8 cellular contexts compared by ENCODE assay signal in genomic region chr4:119299221-119300071, GRCh38. TPM values are rescaled to one million over a fixed set of nuclear protein-coding genes. Genes with fewer than 3 reads are reported as not detected.
DNase-seq lines count a peak whose midpoint lies in the region; ATAC-seq and TF ChIP-seq lines count a peak whose summit lies in the region.

No MANE protein-coding gene starts in this region.

- no peaks in the 10 kb centered on the region for H3K27me3 Mint-ChIP-seq in WTC11 (ENCODE audit: low read depth)

- H3K9me3 Mint-ChIP-seq in WTC11 = peaks cover 5% of the 10 kb centered on the region; the same call in 1 of the 2 replicates

- POLR2A ChIA-PET in A673 (lab: Charles Lee; ENCODE audit: low non-redundant PET) (no interaction called here), WTC11 (lab: Charles Lee) (interaction anchor here (0.7 to 2.2 kb wide), 2 partner anchors 87 to 260 kb away, joined by 3 to 15 read pairs; partner anchors contain the start of gene USP53)

- H3K4me1 Mint-ChIP-seq in WTC11 = peaks cover 39% of the 10 kb centered on the region

- peaks cover 15% of the 10 kb centered on the region for H3K36me3 ChIP-seq in A673 (ENCODE audit: insufficient read depth, low read length, poor library complexity, severe bottlenecking)
- H3K36me3 ChIP-seq in rectal smooth muscle tissue (ENCODE audit: control insufficient read depth, insufficient read depth, low read length) = no peaks in the 10 kb centered on the region

- no peaks in the 10 kb centered on the region for H3K27me3 ChIP-seq in A673 (replicated peaks; ENCODE audit: insufficient read depth, low read depth, low read length, poor library complexity)
- H3K27me3 ChIP-seq in rectal smooth muscle tissue (ENCODE audit: control insufficient read depth, insufficient read depth, low read length) = no peaks in the 10 kb centered on the region

- BruUV-seq in A673 (replicated peaks; lab: Mats Ljungman, UMichigan) = TSS peak; percentile 70

- peak overlapping the region; percentile 62 for H3K4me3 ChIP-seq in A673 (ENCODE audit: low read depth, low read length, poor library complexity, severe bottlenecking)
- H3K4me3 ChIP-seq in rectal smooth muscle tissue (ENCODE audit: low read length) = peak overlapping the region; percentile 94

- no peaks in the 10 kb centered on the region for H3K9me3 ChIP-seq in A673 (ENCODE audit: low read depth, low read length, poor library complexity, severe bottlenecking)

- no peak for TF ChIP-seq CTCF in A673 (conservative IDR thresholded peaks at IDR 0.05; ENCODE audit: low read depth, low read length)
- TF ChIP-seq CTCF in WTC11 (IDR thresholded peaks at IDR 0.05) = no peak

- intact Hi-C loops in A673 (cut with micrococcal nuclease; ENCODE audit: unreplicated experiment) = no loop called here
- intact Hi-C loops in Right ventricle myocardium superior (cut with DNase I) = loop anchor here (10.0 kb wide), 1 partner anchor 325 kb away; the partner anchor contains the start of gene PDE5A

- peak; percentile 57 for ATAC-seq in GM18873 (IDR thresholded peaks at IDR 0.05; ENCODE audit: low FRiP score, unreplicated experiment)
- peak; percentile 44 for ATAC-seq in HG03103 (IDR thresholded peaks at IDR 0.05; ENCODE audit: low read depth, unreplicated experiment)
- ATAC-seq in WTC11 = no peak
- ATAC-seq in Right ventricle myocardium superior (ENCODE audit: poor library complexity) = peak; percentile 24

- peak overlapping the region; percentile 21 for H3K9ac ChIP-seq in rectal smooth muscle tissue (ENCODE audit: low read length)

- H3K27ac Mint-ChIP-seq in WTC11 = peak overlapping the region; percentile 88

- peaks cover 23% of the 10 kb centered on the region for H3K36me3 Mint-ChIP-seq in WTC11

- peaks cover 10% of the 10 kb centered on the region for H3K4me1 ChIP-seq in A673 (ENCODE audit: insufficient read depth, low read length, poor library complexity, severe bottlenecking)
- peaks cover 15% of the 10 kb centered on the region for H3K4me1 ChIP-seq in rectal smooth muscle tissue (ENCODE audit: control insufficient read depth, insufficient read depth, low read length)

- peak overlapping the region; percentile 90 for H3K4me3 Mint-ChIP-seq in WTC11

- CTCF ChIA-PET in A673 (lab: Charles Lee) (interaction anchor here (0.6 to 0.7 kb wide), 2 partner anchors 259 to 544 kb away, joined by 3 read pairs; no protein-coding TSS in a partner anchor), WTC11 (lab: Charles Lee) (interaction anchor here (0.6 to 1.9 kb wide), 7 partner anchors 8 to 274 kb away, joined by 3 to 8 read pairs (median 3); partner anchors contain the start of gene USP53)

- H3K27ac ChIP-seq in A673 (ENCODE audit: low read depth, low read length, poor library complexity, severe bottlenecking) (peak overlapping the region; percentile 51), rectal smooth muscle tissue (ENCODE audit: low read depth, low read length) (peak overlapping the region; percentile 91)

- DNase-seq in A673 (ENCODE audit: low spot score) (peak; percentile 3), WTC11 (ENCODE audit: low spot score) (no peak), Right ventricle myocardium superior (no peak), GOT3 (lab: John Stamatoyannopoulos, UW) (no peak)
- no peak for DNase-seq in activated CD8-positive, alpha-beta memory T cell treated with anti-CD3 and anti-CD28 coated beads for 24 hours

TF ChIP-seq in WTC11, 78 proteins besides CTCF, POLR2A, EP300 and RAD21 (continues in another document):
- TF ChIP-seq AFF4 (CRISPR knock-in tag; IDR thresholded peaks at IDR 0.05; ENCODE audit: borderline replicate concordance) (no peak), FOXJ3 (CRISPR knock-in tag; IDR thresholded peaks at IDR 0.05; ENCODE audit: borderline replicate concordance) (no peak), ZNF416 (CRISPR knock-in tag; IDR thresholded peaks at IDR 0.05) (no peak), ZNF317 (CRISPR knock-in tag; IDR thresholded peaks at IDR 0.05; ENCODE audit: borderline replicate concordance, low read depth) (no peak), STAT6 (CRISPR knock-in tag; conservative IDR thresholded peaks at IDR 0.05; ENCODE audit: low read depth) (no peak), ZBTB43 (CRISPR knock-in tag; IDR thresholded peaks at IDR 0.05) (no peak), MAX (CRISPR knock-in tag; IDR thresholded peaks at IDR 0.05) (no peak), FOXP1 (CRISPR knock-in tag; IDR thresholded peaks at IDR 0.05; ENCODE audit: borderline replicate concordance) (no peak), ATF1 (CRISPR knock-in tag; IDR thresholded peaks at IDR 0.05) (no peak), SP1 (CRISPR knock-in tag; conservative IDR thresholded peaks at IDR 0.05) (no peak), NFYB (CRISPR knock-in tag; conservative IDR thresholded peaks at IDR 0.05; ENCODE audit: low read depth) (no peak), GABPB1 (CRISPR knock-in tag; IDR thresholded peaks at IDR 0.05) (no peak), ESRRA (CRISPR knock-in tag; IDR thresholded peaks at IDR 0.05; ENCODE audit: borderline replicate concordance) (no peak), ATF2 (CRISPR knock-in tag; IDR thresholded peaks at IDR 0.05; ENCODE audit: borderline replicate concordance, low read depth) (no peak), RORB (CRISPR knock-in tag; IDR thresholded peaks at IDR 0.05) (no peak)

RNA-seq across cellular contexts. Expression of gene FABP2, which starts 22.5 kb away (rescaled TPM):
- total RNA-seq in A673 (2021) (not detected in 2 replicates), WTC11 (2021) (not detected in 3 replicates), Right ventricle myocardium superior (not detected)
